25 cellular contexts compared by ENCODE assay signal in the genomic region with DNA sequence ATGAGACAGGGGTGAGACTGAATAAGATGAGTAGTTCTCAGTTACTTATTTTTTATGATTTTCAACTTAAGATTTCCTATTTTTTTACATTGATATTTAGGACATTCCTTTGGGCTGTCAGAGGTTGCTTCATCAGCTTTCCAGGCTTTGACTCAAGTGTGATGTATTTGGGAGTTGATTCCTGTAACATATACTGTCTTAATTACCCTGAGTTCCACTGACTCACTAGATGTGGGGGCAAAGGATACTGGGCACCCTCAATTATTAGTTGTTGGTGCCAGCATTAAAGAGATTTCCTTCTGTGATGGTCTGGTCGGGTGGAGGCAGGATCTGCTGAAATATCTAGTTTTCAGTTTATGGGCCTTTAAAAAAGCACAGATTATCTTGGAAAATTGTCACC.
"Had no signal": no experiment of that assay in that cellular context is flagged by ENCODE, and none has a peak within 500 bp of the region (broad histone marks: within the 10 kb centered on the region; RNA-seq: fewer than 3 reads in every experiment).

No MANE protein-coding gene starts in this region.

- H3K4me3 ChIP-seq: MG63 had no signal

- H3K27me3 ChIP-seq: MG63 had no signal

- ATAC-seq: HepG2, Panc1, PC-3, T-cell had no signal

- DNase-seq: IMR-90, Karpas-422, KG1, MG63, NCI-H1092, NCI-H1105 treated with DMSO at 0.1 percent for 48 hours, NCI-H1417 treated with DMSO at 0.1 percent for 48 hours, NCI-H146, NCI-H1694 treated with DMSO at 0.1 percent for 48 hours, NCI-H1930, NCI-H2081, NCI-H2107, NCI-H2227 treated with DMSO at 0.1 percent for 48 hours, NCI-H446, NCI-H510A, NCI-H524 treated with DMSO at 0.1 percent for 48 hours, NCI-H69, NCI-H774, PC-3, SHP77, SK-N-SH, SW 1271, T-cell had no signal

- H3K36me3 ChIP-seq: MG63 had no signal

- H3K9me3 ChIP-seq: MG63, SK-N-SH had no signal
